12 cellular contexts compared by ENCODE assay signal in the genomic region with DNA sequence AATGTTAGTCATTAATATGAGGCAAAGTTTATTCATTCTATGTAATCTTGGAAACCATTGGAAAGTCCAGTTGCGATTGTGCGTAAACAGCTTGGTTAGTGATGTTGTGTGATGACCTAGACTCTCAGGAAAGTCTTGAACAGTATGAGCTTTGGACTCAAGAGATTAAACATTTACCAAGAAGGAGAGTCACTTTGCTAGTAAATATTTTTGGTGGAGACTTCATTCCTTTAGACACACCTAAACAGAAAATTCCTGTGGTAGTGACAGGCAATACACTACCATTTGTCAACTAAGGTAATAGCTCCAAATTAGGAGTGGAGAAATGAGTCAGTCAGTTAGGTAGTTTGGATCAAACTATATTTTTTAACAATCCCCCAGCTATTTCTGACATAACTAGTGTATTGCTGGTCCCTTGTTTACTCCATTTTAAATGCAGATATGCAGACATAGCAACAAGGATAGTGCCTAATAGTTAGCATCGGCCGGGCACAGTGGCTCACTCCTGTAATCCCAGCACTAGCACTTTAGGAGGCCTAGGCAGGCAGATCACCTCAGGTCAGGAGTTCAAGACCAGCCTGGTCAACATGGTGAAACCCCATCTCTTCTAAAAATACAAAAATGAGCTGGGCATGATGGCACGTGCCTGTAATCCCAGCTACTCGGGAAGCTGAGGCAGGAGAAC.
A peak's percentile ranks its signal among the peaks of the same experiment; 100 is the strongest.
DNase-seq lines count a peak whose midpoint lies in the region; TF ChIP-seq lines count a peak whose summit lies in the region.
"Had no signal": no experiment of that assay in that cellular context is flagged by ENCODE, and none has a peak within 500 bp of the region (broad histone marks: within the 10 kb centered on the region; RNA-seq: fewer than 3 reads in every experiment).

No MANE protein-coding gene starts in this region.

- H3K9ac ChIP-seq in mucosa of rectum (ENCODE audit: low read depth in 1 of 2, low read length in 2 of 2): peak overlapping the region in 1 of 2 donors; percentile 3
- H3K9ac ChIP-seq: BLaER1 had no signal

- WGBS in esophagus squamous epithelium, 2 donors: 73 to 80% methylated on average over 6 of the region's 6 CpGs

- peak; percentile 6 for DNase-seq in AG08395 (ENCODE audit: low spot score)
- peak; percentile 40 to 100 for DNase-seq in PC-9
- no peak for DNase-seq in esophagus squamous epithelium (lab: John Stamatoyannopoulos, UW)
- DNase-seq in NAMALWA (ENCODE audit: low spot score): no peak
- DNase-seq in cerebellum (ENCODE audit: low spot score): no peak
- no peak for DNase-seq in NCI-H2107 treated with DMSO at 0.1 percent for 48 hours (lab: John Stamatoyannopoulos, UW; ENCODE audit: unreplicated experiment)
- DNase-seq in stimulated activated CD4-positive, alpha-beta T cell treated with anti-CD3 and anti-CD28 coated beads, Interleukin-2, amount 100 ng/mL, for 24 hours: no peak
- DNase-seq: activated CD4-positive, alpha-beta T cell treated with anti-CD3 and anti-CD28 coated beads, Interleukin-2, amount 50 U/mL, for 4 hours; activated naive CD8-positive, alpha-beta T cell treated with anti-CD3 and anti-CD28 coated beads, Interleukin-2, amount 10 ng/mL, durations not matched to agents 7 days and 5 days; GOT3 had no signal

- H3K9me3 ChIP-seq in PC-9 (ENCODE audit: insufficient read depth, low read depth) (no peaks in the 10 kb centered on the region), esophagus squamous epithelium (no peaks in the 10 kb centered on the region), mucosa of rectum (ENCODE audit: control insufficient read depth in 2 of 2, low read length in 2 of 2) (no peaks in the 10 kb centered on the region)
- H3K9me3 ChIP-seq: BLaER1 had no signal

- H2AFZ ChIP-seq in PC-9: no peak overlapping the region

- no peaks in the 10 kb centered on the region for H3K79me2 ChIP-seq in PC-9 (ENCODE audit: low read depth)

- peaks cover 5% of the 10 kb centered on the region; the same call in 1 of the 2 replicates for H3K36me3 ChIP-seq in PC-9 (ENCODE audit: low read depth)
- H3K36me3 ChIP-seq in esophagus squamous epithelium: peaks cover 0 to 16% (median 0%) of the 10 kb centered on the region in 3 donors
- H3K36me3 ChIP-seq in mucosa of rectum (ENCODE audit: control insufficient read depth in 2 of 2, insufficient read depth in 2 of 2, low read length in 2 of 2): peaks cover 0 to 3% of the 10 kb centered on the region in 2 donors

- CTCF ChIA-PET in PC-9 (lab: Charles Lee): interaction anchor here (1.0 to 2.4 kb wide), 9 partner anchors 23 to 200 kb away, joined by 3 to 10 read pairs (median 4); no protein-coding TSS in a partner anchor

- H3K27me3 ChIP-seq in PC-9 (ENCODE audit: insufficient read depth, low read depth): no peaks in the 10 kb centered on the region
- H3K27me3 ChIP-seq in esophagus squamous epithelium: no peaks in the 10 kb centered on the region
- H3K27me3 ChIP-seq in mucosa of rectum (ENCODE audit: control insufficient read depth in 2 of 2, insufficient read depth in 2 of 2, low read length in 2 of 2): no peaks in the 10 kb centered on the region
- H3K27me3 ChIP-seq: BLaER1 had no signal

- peak overlapping the region; percentile 98 for H3K27ac ChIP-seq in PC-9
- peak overlapping the region; percentile 48 to 68 (median 58) for H3K27ac ChIP-seq in esophagus squamous epithelium
- peak overlapping the region; percentile 75 to 86 for H3K27ac ChIP-seq in mucosa of rectum (ENCODE audit: low read depth in 2 of 2, low read length in 2 of 2)
- H3K27ac ChIP-seq: BLaER1 had no signal

- TF ChIP-seq CTCF in PC-9 (conservative IDR thresholded peaks at IDR 0.05) (no peak), esophagus squamous epithelium (IDR thresholded peaks at IDR 0.05) (no peak)

- H3F3A ChIP-seq in PC-9 (ENCODE audit: insufficient read depth, low read depth): peaks cover 39% of the 10 kb centered on the region

- H3K4me3 ChIP-seq in PC-9: peak overlapping the region; percentile 0; the same call in 1 of the 2 replicates
- H3K4me3 ChIP-seq in esophagus squamous epithelium: no peak overlapping the region
- H3K4me3 ChIP-seq in mucosa of rectum (ENCODE audit: low read length in 2 of 2): no peak overlapping the region
- H3K4me3 ChIP-seq: BLaER1 had no signal

- H3K4me1 ChIP-seq in PC-9 (replicated peaks; ENCODE audit: insufficient read depth) (peaks cover 44% of the 10 kb centered on the region), esophagus squamous epithelium (peaks cover 0 to 50% (median 11%) of the 10 kb centered on the region in 3 donors), mucosa of rectum (ENCODE audit: control insufficient read depth in 2 of 2, insufficient read depth in 2 of 2, low read length in 2 of 2) (peaks cover 6 to 40% of the 10 kb centered on the region in 2 donors)

- H4K20me1 ChIP-seq in PC-9 (ENCODE audit: insufficient read depth): no peaks in the 10 kb centered on the region
- H4K20me1 ChIP-seq: BLaER1 had no signal

- no peaks in the 10 kb centered on the region for H3K9me2 ChIP-seq in PC-9 (ENCODE audit: insufficient read depth)

- no peak for TF ChIP-seq POLR2A in esophagus squamous epithelium (IDR thresholded peaks at IDR 0.05)

- H3K4me2 ChIP-seq in PC-9: peak overlapping the region; percentile 67
- H3K4me2 ChIP-seq: BLaER1 had no signal

- no TSS peak for BruUV-seq in PC-9 (replicated peaks; lab: Mats Ljungman, UMichigan)

- POLR2A ChIA-PET in PC-9 (lab: Charles Lee; ENCODE audit: unreplicated experiment): interaction anchor here (0.5 to 1.9 kb wide), 15 partner anchors 16 to 197 kb away, joined by 3 to 24 read pairs (median 10); no protein-coding TSS in a partner anchor

- intact Hi-C loops in PC-9 (cut with micrococcal nuclease; ENCODE audit: unreplicated experiment) (loop anchor here (1.0 to 2.0 kb wide), 6 partner anchors 24 to 197 kb away; a partner anchor contains a TSS), esophagus squamous epithelium (cut with DNase I) (no loop called here)

Comparison
In these comparisons a context has a peak if more than half of its experiments do, and no peak if none do; other contexts are left out.
1. DNase-seq: peak in AG08395 (single experiment) and PC-9 (2 of 2); none in esophagus squamous epithelium (single experiment), NAMALWA (single experiment), cerebellum (single experiment), NCI-H2107 treated with DMSO at 0.1 percent for 48 hours (single experiment) and stimulated activated CD4-positive, alpha-beta T cell treated with anti-CD3 and anti-CD28 coated beads, Interleukin-2, amount 100 ng/mL, for 24 hours (0 of 2).
2. Peak in every context shown above with its lines, with median percentiles within 50 percentile points of each other: H3K27ac ChIP-seq.